In genomic region chr6:6901945-6902344, GRCh38 we compare ENCODE assay signal across 29 cellular contexts.
DNase-seq lines count a peak whose midpoint lies in the region; ATAC-seq, FAIRE-seq and TF ChIP-seq lines count a peak whose summit lies in the region.
"Had no signal": no experiment of that assay in that cellular context is flagged by ENCODE, and none has a peak within 500 bp of the region (broad histone marks: within the 10 kb centered on the region; RNA-seq: fewer than 3 reads in every experiment).

No MANE protein-coding gene starts in this region.

- H3K36me3 ChIP-seq in K562 (ENCODE audit: control insufficient read depth, insufficient read depth, low read length) (no peaks in the 10 kb centered on the region), psoas muscle (ENCODE audit: insufficient read depth in 1 of 2, low read depth in 1 of 2) (no peaks in the 10 kb centered on the region), sigmoid colon (no peaks in the 10 kb centered on the region)
- H3K36me3 ChIP-seq: BE2C, BLaER1 had no signal

- H3K36me3 Mint-ChIP-seq in type B pancreatic cell = no peaks in the 10 kb centered on the region
- H3K36me3 Mint-ChIP-seq: CD4-positive, alpha-beta memory T cell; CD4-positive, CD25-positive, alpha-beta regulatory T cell; CD8-positive, alpha-beta memory T cell had no signal

- H3K27me3 ChIP-seq in HL-60 (ENCODE audit: insufficient read depth, poor library complexity, severe bottlenecking) (no peaks in the 10 kb centered on the region), K562 (ENCODE audit: control insufficient read depth in 2 of 2, insufficient read depth in 2 of 2, low read length in 2 of 2) (no peaks in the 10 kb centered on the region), psoas muscle (ENCODE audit: insufficient read depth in 3 of 3, low read length in 2 of 3) (no peaks in the 10 kb centered on the region), sigmoid colon (peaks cover 0 to 4% (median 0%) of the 10 kb centered on the region in 3 donors)
- H3K27me3 ChIP-seq: BE2C, BLaER1 had no signal

- H3K4me3 ChIP-seq in HL-60 (replicated peaks; ENCODE audit: insufficient read depth, low read length) (no peak overlapping the region), K562 (no peak overlapping the region), psoas muscle (no peak overlapping the region), sigmoid colon (no peak overlapping the region)
- H3K4me3 ChIP-seq: BLaER1, GM12878 had no signal

- 58% methylated on average over 3 of the region's 3 CpGs for WGBS in K562 (ENCODE audit: insufficient coverage, low coverage, missing lambda C conversion rate)
- 97 to 98% (median 98%) methylated on average over 3 of the region's 3 CpGs for WGBS in psoas muscle, 3 donors
- 93 to 99% methylated on average over 3 of the region's 3 CpGs for WGBS in sigmoid colon, 2 donors

- BruUV-seq in K562 (replicated peaks; lab: Mats Ljungman, UMichigan) = no TSS peak

- H3K4me1 ChIP-seq in K562 (replicated peaks in 1 of 2; ENCODE audit: control insufficient read depth in 2 of 2, insufficient read depth in 2 of 2, low read length in 2 of 2) (peaks cover 6 to 18% of the 10 kb centered on the region in 2 experiments; a peak in 4 of 5 replicates), psoas muscle (peaks cover 7% of the 10 kb centered on the region), sigmoid colon (no peaks in the 10 kb centered on the region)

- H3K9me1 ChIP-seq in K562 (ENCODE audit: control insufficient read depth, insufficient read depth, low read length) = no peaks in the 10 kb centered on the region

- FAIRE-seq in K562 (lab: Jason Lieb, UNC) = no peak
- FAIRE-seq: A204.1, GM12878, GM12892, GM18507, GM19239 had no signal

- no peaks in the 10 kb centered on the region for H4K20me1 ChIP-seq in K562 (replicated peaks; ENCODE audit: control insufficient read depth, insufficient read depth, low read length)
- H4K20me1 ChIP-seq: BLaER1 had no signal

- no peak for DNase-seq in HL-60 (ENCODE audit: low read depth in 1 of 2, low spot score in 1 of 2)
- DNase-seq in K562 (ENCODE audit: extremely low read depth in 1 of 4, low spot score in 3 of 4) = no peak
- no peak for DNase-seq in psoas muscle
- no peak for DNase-seq in type B pancreatic cell (ENCODE audit: extremely low spot score, unreplicated experiment)
- no peak for DNase-seq in activated naive CD4-positive, alpha-beta T cell treated with anti-CD3 and anti-CD28 coated beads, Interleukin-2, amount 50 U/mL, for 16 hours
- DNase-seq in sigmoid colon = no peak
- DNase-seq in SW 1271 (lab: John Stamatoyannopoulos, UW) = no peak
- DNase-seq: 8988T; ACHN; BE2C; C1 segment of cervical spinal cord; CD4-positive, alpha-beta memory T cell; CD4-positive, CD25-positive, alpha-beta regulatory T cell; CD8-positive, alpha-beta memory T cell; COR-L47; DMS 273 treated with DMSO at 0.1 percent for 48 hours; DMS153; DMS53; DMS79; DND-41; EL; GDM1 had no signal

- in situ Hi-C loops in K562 (cut with MboI) = no loop called here

- no peak overlapping the region for H3K27ac Mint-ChIP-seq in type B pancreatic cell
- H3K27ac Mint-ChIP-seq: CD14-positive monocyte; CD4-positive, alpha-beta memory T cell; CD4-positive, CD25-positive, alpha-beta regulatory T cell; CD8-positive, alpha-beta memory T cell had no signal

- H3K4me2 ChIP-seq in K562 (ENCODE audit: insufficient read depth, low read length) = no peak overlapping the region
- H3K4me2 ChIP-seq: BLaER1 had no signal

- TF ChIP-seq CTCF in HL-60 (IDR thresholded peaks at IDR 0.05; ENCODE audit: insufficient read depth, low read length) = no peak
- TF ChIP-seq CTCF in K562 (IDR thresholded peaks at IDR 0.05 in 2 of 3, conservative IDR thresholded peaks at IDR 0.05 in 1 of 3; ENCODE audit: insufficient read depth in 2 of 3, low read depth in 1 of 3, low read length in 3 of 3) = no peak
- TF ChIP-seq CTCF in psoas muscle (IDR thresholded peaks at IDR 0.05) = no peak
- TF ChIP-seq CTCF in type B pancreatic cell (conservative IDR thresholded peaks at IDR 0.05) = no peak
- TF ChIP-seq CTCF in sigmoid colon (IDR thresholded peaks at IDR 0.05) = no peak

- ATAC-seq in K562 = no peak
- no peak for ATAC-seq in psoas muscle

- TF ChIP-seq EP300 in K562 (IDR thresholded peaks at IDR 0.05; ENCODE audit: low read length) (no peak), sigmoid colon (IDR thresholded peaks at IDR 0.05) (no peak)

- H3K4me1 Mint-ChIP-seq in type B pancreatic cell (ENCODE audit: unreplicated experiment) = peaks cover 14% of the 10 kb centered on the region
- H3K4me1 Mint-ChIP-seq: CD4-positive, alpha-beta memory T cell; CD8-positive, alpha-beta memory T cell had no signal

- no peak overlapping the region for H2AFZ ChIP-seq in K562 (ENCODE audit: low read depth, low read length)

- H3K9me3 Mint-ChIP-seq in type B pancreatic cell = no peaks in the 10 kb centered on the region
- H3K9me3 Mint-ChIP-seq: CD4-positive, CD25-positive, alpha-beta regulatory T cell; CD8-positive, alpha-beta memory T cell had no signal

- no peak for TF ChIP-seq RAD21 in K562 (CRISPR knock-in tag; conservative IDR thresholded peaks at IDR 0.05 in 1 of 2, IDR thresholded peaks at IDR 0.05 in 1 of 2)

- H3K9ac ChIP-seq in K562 (ENCODE audit: insufficient read depth in 1 of 2, low read depth in 2 of 2, low read length in 2 of 2) = no peak overlapping the region
- H3K9ac ChIP-seq: BLaER1 had no signal

- intact Hi-C loops in K562 (cut with micrococcal nuclease) = no loop called here
- intact Hi-C loops in psoas muscle (cut with DNase I) = loop anchor here in 1 of 2 donors (5.0 kb wide), 2 partner anchors 315 to 340 kb away; no protein-coding TSS in a partner anchor
- intact Hi-C loops in sigmoid colon (cut with DNase I) = no loop called here

- H3K27ac ChIP-seq in HL-60 (replicated peaks) (peak overlapping the region; percentile 67), K562 (ENCODE audit: extremely low read depth, low read depth, low read length) (no peak overlapping the region), psoas muscle (peak overlapping the region; percentile 87), sigmoid colon (no peak overlapping the region)
- H3K27ac ChIP-seq: BLaER1 had no signal

- no peaks in the 10 kb centered on the region for H3K79me2 ChIP-seq in K562 (ENCODE audit: control insufficient read depth, insufficient read depth, low read length)

- no peak overlapping the region for H3K4me3 Mint-ChIP-seq in type B pancreatic cell
- H3K4me3 Mint-ChIP-seq: CD14-positive monocyte; CD4-positive, alpha-beta memory T cell; CD4-positive, CD25-positive, alpha-beta regulatory T cell; CD8-positive, alpha-beta memory T cell had no signal

- peaks cover 7% of the 10 kb centered on the region for H3K27me3 Mint-ChIP-seq in type B pancreatic cell

- POLR2A ChIA-PET in K562 (lab: Yijun Ruan, JAX) = interaction anchor here (0.6 to 2.1 kb wide), 4 partner anchors 11 to 245 kb away, joined by 3 to 7 read pairs (median 3); no protein-coding TSS in a partner anchor

- H3K9me3 ChIP-seq in K562 (replicated peaks; ENCODE audit: control insufficient read depth, insufficient read depth, low read depth, low read length) (no peaks in the 10 kb centered on the region), psoas muscle (no peaks in the 10 kb centered on the region), sigmoid colon (no peaks in the 10 kb centered on the region)
- H3K9me3 ChIP-seq: BE2C, BLaER1 had no signal

- no peak for TF ChIP-seq POLR2A in K562 (conservative IDR thresholded peaks at IDR 0.05)
- TF ChIP-seq POLR2A in sigmoid colon (IDR thresholded peaks at IDR 0.05) = no peak

- CTCF ChIA-PET in K562 (lab: Yijun Ruan, JAX; ENCODE audit: low intra/inter-chr PET ratio) = no interaction called here

TF ChIP-seq in K562, 482 proteins besides CTCF, POLR2A, EP300 and RAD21:
- TF ChIP-seq ZNF146 (CRISPR knock-in tag; IDR thresholded peaks at IDR 0.05; ENCODE audit: unreplicated experiment) (no peak), HNRNPUL1 (IDR thresholded peaks at IDR 0.05; ENCODE audit: low read length) (no peak), ZNF217 (CRISPR knock-in tag; IDR thresholded peaks at IDR 0.05) (no peak), LCOR (CRISPR knock-in tag; IDR thresholded peaks at IDR 0.05) (no peak), ZNF444 (CRISPR knock-in tag; IDR thresholded peaks at IDR 0.05) (no peak), EGR1 (conservative IDR thresholded peaks at IDR 0.05) (no peak), RBM25 (IDR thresholded peaks at IDR 0.05; ENCODE audit: low read depth, low read length, severe bottlenecking) (peak; percentile 26), ZNF121 (CRISPR knock-in tag; conservative IDR thresholded peaks at IDR 0.05) (peak; percentile 96)

Comparison
In these comparisons a context has a peak if more than half of its experiments do, and no peak if none do; other contexts are left out.
1. H3K27ac ChIP-seq: peak in HL-60 (single experiment) and psoas muscle (single experiment); none in K562 (single experiment) and sigmoid colon (0 of 4).